ENCODE assay signal across 1 cellular context in genomic region chr17:28864991-28865849, GRCh38.
TF ChIP-seq lines count a peak whose summit lies in the region.

No MANE protein-coding gene starts in this region.

TF ChIP-seq in K562, 482 proteins besides CTCF, POLR2A, EP300 and RAD21 (continued from another document and continues in another):
- peak in 1 of 2 experiments; percentile 89; a peak in 2 of 4 replicates for TF ChIP-seq ZNF639 (CRISPR knock-in tag; conservative IDR thresholded peaks at IDR 0.05 in 1 of 2, IDR thresholded peaks at IDR 0.05 in 1 of 2)
- TF ChIP-seq KHSRP (IDR thresholded peaks at IDR 0.05) = peak; percentile 93
- peak in 1 of 2 experiments; percentile 96; a peak in 2 of 4 replicates for TF ChIP-seq NONO (IDR thresholded peaks at IDR 0.05; ENCODE audit: low read depth in 2 of 2, low read length in 1 of 2)
- TF ChIP-seq ZNF561 (CRISPR knock-in tag; conservative IDR thresholded peaks at IDR 0.05) = no peak
- TF ChIP-seq PHB2 (IDR thresholded peaks at IDR 0.05; ENCODE audit: low read depth) = peak; percentile 100
- peak; percentile 87 for TF ChIP-seq ZBTB17 (CRISPR knock-in tag; IDR thresholded peaks at IDR 0.05)
- TF ChIP-seq HDAC1 (IDR thresholded peaks at IDR 0.05) = peak; percentile 91 to 95
- TF ChIP-seq NBN (IDR thresholded peaks at IDR 0.05; ENCODE audit: low read depth) = peak; percentile 98
- TF ChIP-seq HDAC6 (IDR thresholded peaks at IDR 0.05; ENCODE audit: low read depth, low read length) = no peak
- TF ChIP-seq BHLHE40 (IDR thresholded peaks at IDR 0.05; ENCODE audit: low read length) = peak; percentile 91
- TF ChIP-seq SMARCA4 (IDR thresholded peaks at IDR 0.05) = peak; percentile 100
- TF ChIP-seq IRF9 (tag; IDR thresholded peaks at IDR 0.05) = no peak
- no peak for TF ChIP-seq NR2C2 (CRISPR knock-in tag; IDR thresholded peaks at IDR 0.05)
- TF ChIP-seq NR2C2 (tag; IDR thresholded peaks at IDR 0.05) = peak; percentile 80
- TF ChIP-seq ZNF24 (IDR thresholded peaks at IDR 0.05) = 0 out of 2 replicates have a peak, but pooled peaks have one; percentile 56
- no peak for TF ChIP-seq ZHX1 (conservative IDR thresholded peaks at IDR 0.05; ENCODE audit: low read length)
- TF ChIP-seq ZNF318 (IDR thresholded peaks at IDR 0.05; ENCODE audit: borderline replicate concordance in 1 of 2, low read depth in 1 of 2) = no peak
- TF ChIP-seq HDAC2 (IDR thresholded peaks at IDR 0.05) = peak; percentile 98
- TF ChIP-seq ELK3 (CRISPR knock-in tag; IDR thresholded peaks at IDR 0.05) = no peak
- TF ChIP-seq SREBF2 (CRISPR knock-in tag; IDR thresholded peaks at IDR 0.05) = no peak
- TF ChIP-seq ZNF699 (CRISPR knock-in tag; IDR thresholded peaks at IDR 0.05; ENCODE audit: insufficient replicate concordance) = no peak
- TF ChIP-seq ZMIZ1 (IDR thresholded peaks at IDR 0.05; ENCODE audit: low read depth in 2 of 2, low read length in 2 of 2) = peak in 1 of 2 experiments; percentile 99; a peak in 2 of 4 replicates
- TF ChIP-seq SRSF7 (optimal IDR thresholded peaks at IDR 0.05; ENCODE audit: low read depth, low read length) = no peak
- no peak for TF ChIP-seq PHF20 (IDR thresholded peaks at IDR 0.05; ENCODE audit: partially characterized antibody)
- TF ChIP-seq MXD1 (CRISPR knock-in tag; IDR thresholded peaks at IDR 0.05; ENCODE audit: borderline replicate concordance, poor library complexity, severe bottlenecking) = no peak
- no peak for TF ChIP-seq HNRNPL (IDR thresholded peaks at IDR 0.05; ENCODE audit: low read depth, low read length)
- no peak for TF ChIP-seq KDM4B (IDR thresholded peaks at IDR 0.05; ENCODE audit: borderline replicate concordance in 2 of 2, low read depth in 1 of 2)
- TF ChIP-seq RERE (CRISPR knock-in tag; IDR thresholded peaks at IDR 0.05; ENCODE audit: borderline replicate concordance) = no peak
- TF ChIP-seq CREB3 (tag; conservative IDR thresholded peaks at IDR 0.05; ENCODE audit: low read depth) = peak; percentile 38; the same call in 1 of the 2 replicates
